Comparison of ENCODE assay signal across 26 cellular contexts in the genomic region with DNA sequence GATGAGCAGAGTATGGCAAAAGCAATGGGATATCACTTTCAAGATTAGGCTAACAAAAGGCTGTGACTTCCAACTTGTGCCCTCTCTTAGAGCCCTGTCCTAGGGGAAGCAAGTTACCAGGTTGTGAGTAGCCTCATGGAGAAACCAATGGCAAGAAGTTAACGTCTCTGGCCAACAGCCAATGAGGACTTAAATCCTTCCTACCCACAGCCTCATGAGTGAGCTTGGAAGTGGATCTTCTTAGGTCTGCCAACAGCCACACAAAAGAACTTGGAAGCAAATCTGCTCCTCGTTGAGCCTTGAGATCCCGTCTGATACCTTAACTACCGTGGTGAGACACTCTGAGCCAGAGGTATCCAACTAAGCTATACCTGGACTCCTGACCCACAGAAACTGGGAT. TPM values are rescaled to one million over a fixed set of nuclear protein-coding genes. Genes with fewer than 3 reads are reported as not detected.
"Had no signal": no experiment of that assay in that cellular context is flagged by ENCODE, and none has a peak within 500 bp of the region (broad histone marks: within the 10 kb centered on the region; RNA-seq: fewer than 3 reads in every experiment).

No MANE protein-coding gene starts in this region.

- H3K9me3 ChIP-seq: left ventricle myocardium inferior, right lobe of liver, thoracic aorta had no signal

- H3K36me3 ChIP-seq: left ventricle myocardium inferior, neural progenitor cell, right lobe of liver, thoracic aorta, WERI-Rb-1 had no signal

- H2AFZ ChIP-seq: hepatocyte, neural progenitor cell had no signal

- H3K9me3 Mint-ChIP-seq: activated CD4-positive, alpha-beta T cell treated with anti-CD3 and anti-CD28 coated beads, Interleukin-2, amount 10 ng/mL, durations not matched to agents 7 days and 5 days; activated CD8-positive, alpha-beta T cell treated with anti-CD3 and anti-CD28 coated beads for 36 hours; activated naive CD4-positive, alpha-beta T cell treated with anti-CD3 and anti-CD28 coated beads for 36 hours; activated naive CD8-positive, alpha-beta T cell treated with anti-CD3 and anti-CD28 coated beads, Interleukin-2, amount 10 ng/mL, durations not matched to agents 7 days and 5 days; activated T-cell treated with anti-CD3 and anti-CD28 coated beads, Interleukin-2, amount 50 U/mL, for 4 hours; immature natural killer cell; mesothelial cell of epicardium; naive thymus-derived CD8-positive, alpha-beta T cell; neural progenitor cell; stimulated activated naive B cell treated with anti-CD40 and anti-IgM and Interleukin-4, amounts not matched to agents 10 μg/mL and 1 μg/mL and 100 μg/mL, for 72 hours; type B pancreatic cell had no signal

- H3K27ac Mint-ChIP-seq: activated CD4-positive, alpha-beta T cell treated with anti-CD3 and anti-CD28 coated beads, Interleukin-2, amount 10 ng/mL, durations not matched to agents 7 days and 5 days; activated CD8-positive, alpha-beta T cell treated with anti-CD3 and anti-CD28 coated beads for 36 hours; activated naive CD4-positive, alpha-beta T cell treated with anti-CD3 and anti-CD28 coated beads for 36 hours; activated naive CD8-positive, alpha-beta T cell treated with anti-CD3 and anti-CD28 coated beads, Interleukin-2, amount 10 ng/mL, durations not matched to agents 7 days and 5 days; immature natural killer cell; mesothelial cell of epicardium; neural progenitor cell; stimulated activated naive B cell treated with anti-CD40 and anti-IgM and Interleukin-4, amounts not matched to agents 10 μg/mL and 1 μg/mL and 100 μg/mL, for 72 hours; type B pancreatic cell had no signal

- H3K27me3 ChIP-seq: foreskin keratinocyte, hepatocyte, neural progenitor cell, right lobe of liver had no signal

- H3K4me3 Mint-ChIP-seq: activated CD4-positive, alpha-beta T cell treated with anti-CD3 and anti-CD28 coated beads, Interleukin-2, amount 10 ng/mL, durations not matched to agents 7 days and 5 days; activated CD8-positive, alpha-beta T cell treated with anti-CD3 and anti-CD28 coated beads for 36 hours; activated naive CD4-positive, alpha-beta T cell treated with anti-CD3 and anti-CD28 coated beads for 36 hours; activated naive CD8-positive, alpha-beta T cell treated with anti-CD3 and anti-CD28 coated beads, Interleukin-2, amount 10 ng/mL, durations not matched to agents 7 days and 5 days; activated T-cell treated with anti-CD3 and anti-CD28 coated beads, Interleukin-2, amount 50 U/mL, for 4 hours; immature natural killer cell; mesothelial cell of epicardium; naive thymus-derived CD8-positive, alpha-beta T cell; neural progenitor cell; stimulated activated naive B cell treated with anti-CD40 and anti-IgM and Interleukin-4, amounts not matched to agents 10 μg/mL and 1 μg/mL and 100 μg/mL, for 72 hours; type B pancreatic cell had no signal

- H3K4me3 ChIP-seq: hepatocyte, left ventricle myocardium inferior, neural progenitor cell, right lobe of liver, thoracic aorta had no signal

- H3K36me3 Mint-ChIP-seq: activated naive CD8-positive, alpha-beta T cell treated with anti-CD3 and anti-CD28 coated beads, Interleukin-2, amount 10 ng/mL, durations not matched to agents 7 days and 5 days; immature natural killer cell; mesothelial cell of epicardium; naive thymus-derived CD8-positive, alpha-beta T cell; stimulated activated naive B cell treated with anti-CD40 and anti-IgM and Interleukin-4, amounts not matched to agents 10 μg/mL and 1 μg/mL and 100 μg/mL, for 72 hours; type B pancreatic cell had no signal

- DNase-seq: activated CD4-positive, alpha-beta T cell treated with anti-CD3 and anti-CD28 coated beads, Interleukin-2, amount 10 ng/mL, durations not matched to agents 7 days and 5 days; activated CD4-positive, CD25-positive, alpha-beta regulatory T cell treated with anti-CD3 and anti-CD28 coated beads, Interleukin-2, amount 50 U/mL, for 72 hours; activated naive CD8-positive, alpha-beta T cell treated with anti-CD3 and anti-CD28 coated beads, Interleukin-2, amount 10 ng/mL, durations not matched to agents 7 days and 5 days; activated T-cell treated with anti-CD3 and anti-CD28 coated beads, Interleukin-2, amount 50 U/mL, for 4 hours; amniotic stem cell; cortex of kidney; glutamatergic neuron; immature natural killer cell; left ventricle myocardium inferior; naive thymus-derived CD8-positive, alpha-beta T cell; posterior cingulate gyrus; right lobe of liver; small intestine; stimulated activated naive B cell treated with anti-CD40 and anti-IgM and Interleukin-4, amounts not matched to agents 10 μg/mL and 1 μg/mL and 100 μg/mL, for 72 hours; WERI-Rb-1 had no signal

- H3K27me3 Mint-ChIP-seq: activated CD4-positive, alpha-beta T cell treated with anti-CD3 and anti-CD28 coated beads, Interleukin-2, amount 10 ng/mL, durations not matched to agents 7 days and 5 days; activated CD8-positive, alpha-beta T cell treated with anti-CD3 and anti-CD28 coated beads for 36 hours; activated naive CD8-positive, alpha-beta T cell treated with anti-CD3 and anti-CD28 coated beads, Interleukin-2, amount 10 ng/mL, durations not matched to agents 7 days and 5 days had no signal

- H3K79me2 ChIP-seq: hepatocyte had no signal

- H3K27ac ChIP-seq: foreskin keratinocyte, hepatocyte, left ventricle myocardium inferior, neural progenitor cell, right lobe of liver, thoracic aorta, WERI-Rb-1 had no signal

- H3K4me2 ChIP-seq: hepatocyte, neural progenitor cell had no signal

- H3K9ac ChIP-seq: neural progenitor cell had no signal

RNA-seq across cellular contexts. Expression of a gene that starts 5.7 kb away (rescaled TPM):
- total RNA-seq: activated CD4-positive, alpha-beta T cell treated with anti-CD3 and anti-CD28 coated beads, Interleukin-2, amount 10 ng/mL, durations not matched to agents 7 days and 5 days; activated T-cell treated with anti-CD3 and anti-CD28 coated beads, Interleukin-2, amount 50 U/mL, for 4 hours; epithelial cell of proximal tubule; fibroblast of lung; foreskin keratinocyte; hepatocyte; left ventricle myocardium inferior; right lobe of liver; T-helper 2 cell treated with Interferon-gamma antibody and Interleukin-4, amounts not matched to agents 100 ng/mL and 5 ng/mL, for 36 hours; thoracic aorta had no signal
- polyA plus RNA-seq: fibroblast of lung, foreskin keratinocyte had no signal

RNA-seq across cellular contexts. Expression of a gene that starts 24.4 kb away (rescaled TPM):
- total RNA-seq: activated CD4-positive, alpha-beta T cell treated with anti-CD3 and anti-CD28 coated beads, Interleukin-2, amount 10 ng/mL, durations not matched to agents 7 days and 5 days; T-helper 2 cell treated with Interferon-gamma antibody and Interleukin-4, amounts not matched to agents 100 ng/mL and 5 ng/mL, for 36 hours had no signal
- polyA plus RNA-seq: immature natural killer cell; naive thymus-derived CD8-positive, alpha-beta T cell had no signal
